12 cellular contexts compared by ENCODE assay signal in genomic region chr7:37149019-37149814, GRCh38.
A peak's percentile ranks its signal among the peaks of the same experiment; 100 is the strongest.
DNase-seq lines count a peak whose midpoint lies in the region; ATAC-seq and TF ChIP-seq lines count a peak whose summit lies in the region.
"Had no signal": no experiment of that assay in that cellular context is flagged by ENCODE, and none has a peak within 500 bp of the region (broad histone marks: within the 10 kb centered on the region; RNA-seq: fewer than 3 reads in every experiment).

No MANE protein-coding gene starts in this region.

- no peak overlapping the region for H3K27ac Mint-ChIP-seq in HFFc6

- ATAC-seq in HG02642 (IDR thresholded peaks at IDR 0.05; ENCODE audit: poor library complexity, unreplicated experiment): peak; percentile 54

- H3K4me3 Mint-ChIP-seq in HFFc6: no peak overlapping the region

- H3K9me3 ChIP-seq in osteoblast (ENCODE audit: low read depth, low read length): no peaks in the 10 kb centered on the region

- CTCF ChIA-PET in RWPE1 (lab: Yijun Ruan, JAX): no interaction called here

- H3K9me3 Mint-ChIP-seq in HFFc6: peaks cover 15% of the 10 kb centered on the region

- no peaks in the 10 kb centered on the region for H3K79me2 ChIP-seq in osteoblast (ENCODE audit: insufficient read depth, low read length)

- no peaks in the 10 kb centered on the region for H3K36me3 ChIP-seq in osteoblast (ENCODE audit: insufficient read depth, low read length)

- no peaks in the 10 kb centered on the region for H3K4me1 ChIP-seq in osteoblast (ENCODE audit: insufficient read depth, low read length)

- no peaks in the 10 kb centered on the region for H3K36me3 Mint-ChIP-seq in HFFc6 (ENCODE audit: low read depth)

- H3K27me3 ChIP-seq in osteoblast (ENCODE audit: insufficient read depth, low read length): no peaks in the 10 kb centered on the region

- no peak overlapping the region for H3K4me2 ChIP-seq in osteoblast (ENCODE audit: insufficient read depth, low read length)

- no peaks in the 10 kb centered on the region for H3K27me3 Mint-ChIP-seq in HFFc6 (ENCODE audit: insufficient read depth)

- H3K27ac ChIP-seq in osteoblast (ENCODE audit: low read depth, low read length) (no peak overlapping the region), RWPE1 (no peak overlapping the region)
- H3K27ac ChIP-seq: 22Rv1 had no signal

- TF ChIP-seq CTCF in osteoblast (IDR thresholded peaks at IDR 0.05; ENCODE audit: extremely low read depth, low read depth, low read length) (no peak), RWPE1 (conservative IDR thresholded peaks at IDR 0.05; ENCODE audit: low read depth) (no peak), HFFc6 (IDR thresholded peaks at IDR 0.05) (no peak)

- no peak overlapping the region for H3K4me3 ChIP-seq in osteoblast (ENCODE audit: insufficient read depth, low read length)

- no peaks in the 10 kb centered on the region for H3K4me1 Mint-ChIP-seq in HFFc6 (ENCODE audit: low read depth)

- no peaks in the 10 kb centered on the region for H4K20me1 ChIP-seq in osteoblast (ENCODE audit: insufficient read depth, low read length)

- DNase-seq in NCI-H1092 treated with DMSO at 0.1 percent for 48 hours (lab: John Stamatoyannopoulos, UW) (peak; percentile 37), NCI-H1092 (lab: John Stamatoyannopoulos, UW) (no peak), NCI-H446 treated with DMSO at 0.1 percent for 48 hours (lab: John Stamatoyannopoulos, UW) (peak; percentile 62), osteoblast (ENCODE audit: insufficient read length, low spot score, missing footprints) (peak; percentile 53), RWPE1 (ENCODE audit: low spot score) (no peak), HFFc6 (no peak)
- no peak for DNase-seq in effector CD4-positive, alpha-beta T cell
- DNase-seq: activated CD8-positive, alpha-beta memory T cell treated with anti-CD3 and anti-CD28 coated beads, Interleukin-2, amount 50 U/mL, for 48 hours; mesenchymal stem cell; SIG-M5 had no signal

- H2AFZ ChIP-seq in osteoblast (ENCODE audit: low read length): no peak overlapping the region

- POLR2A ChIA-PET in RWPE1 (lab: Yijun Ruan, JAX; ENCODE audit: low non-redundant PET): no interaction called here

Comparison
In these comparisons a context has a peak if more than half of its experiments do, and no peak if none do; other contexts are left out.
1. DNase-seq: peak in NCI-H1092 treated with DMSO at 0.1 percent for 48 hours (single experiment), NCI-H446 treated with DMSO at 0.1 percent for 48 hours (single experiment) and osteoblast (single experiment); none in NCI-H1092 (single experiment), effector CD4-positive, alpha-beta T cell (single experiment), RWPE1 (single experiment) and HFFc6 (single experiment).